8 cellular contexts compared by ENCODE assay signal in the genomic region with DNA sequence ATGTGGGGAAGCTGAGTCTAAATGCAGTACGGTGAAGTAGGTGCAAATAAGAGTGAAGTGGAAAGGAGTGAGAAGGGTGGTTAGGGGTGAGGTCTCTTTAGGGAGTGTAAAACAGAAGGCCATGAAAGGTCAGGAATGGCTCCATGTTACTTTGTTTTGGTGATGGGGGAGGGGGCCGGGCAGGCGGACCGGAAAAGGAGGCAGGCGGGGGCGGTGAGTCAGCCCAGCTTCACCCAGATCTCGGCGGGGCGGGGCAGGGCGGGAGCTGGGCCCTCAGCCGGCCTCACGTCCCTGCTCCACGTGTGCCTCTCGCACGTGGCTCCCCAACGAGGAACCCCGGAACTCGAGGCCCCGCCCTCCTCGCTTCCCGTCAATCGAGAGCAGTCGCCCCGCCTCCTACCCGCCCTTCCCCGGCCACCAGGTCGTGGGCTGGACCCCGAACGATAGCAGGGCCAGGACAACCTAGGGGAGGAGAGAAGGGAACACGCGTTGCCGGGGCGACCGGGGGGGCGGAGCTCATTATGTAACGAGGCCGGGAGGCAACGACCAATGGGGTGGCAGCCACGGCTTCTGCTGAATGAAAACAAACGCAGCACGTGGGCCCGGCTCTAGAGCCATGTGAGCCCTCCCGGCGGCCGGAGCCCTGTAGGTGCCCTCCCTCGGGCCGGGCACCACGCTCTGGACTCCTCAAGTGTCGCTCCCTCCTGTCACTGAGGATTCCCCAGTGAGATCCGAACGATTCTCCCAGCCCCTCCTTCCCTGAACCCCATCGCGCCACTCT. TPM values are rescaled to one million over a fixed set of nuclear protein-coding genes. Genes with fewer than 3 reads are reported as not detected.
DNase-seq lines count a peak whose midpoint lies in the region; ATAC-seq, FAIRE-seq and TF ChIP-seq lines count a peak whose summit lies in the region.

No MANE protein-coding gene starts in this region.

- ATAC-seq in GM18868 (IDR thresholded peaks at IDR 0.05; ENCODE audit: unreplicated experiment) (peak; percentile 65), HG03159 (IDR thresholded peaks at IDR 0.05; ENCODE audit: unreplicated experiment) (peak; percentile 64), WTC11 (peak; percentile 79)

- H3K36me3 Mint-ChIP-seq in WTC11, result peaks cover 21% of the 10 kb centered on the region
- H3K36me3 Mint-ChIP-seq in immature natural killer cell, result peaks cover 0 to 5% (median 4%) of the 10 kb centered on the region in 3 donors

- H3K27me3 Mint-ChIP-seq in WTC11 (ENCODE audit: low read depth) (peaks cover 47% of the 10 kb centered on the region), immature natural killer cell (ENCODE audit: low read depth in 3 of 3) (peaks cover 18 to 26% (median 20%) of the 10 kb centered on the region in 3 donors)

- no peak overlapping the region for H2AFZ ChIP-seq in smooth muscle cell (ENCODE audit: low read depth)

- H3K4me2 ChIP-seq in smooth muscle cell, result peak overlapping the region; percentile 97

- H3K4me1 ChIP-seq in A673 (ENCODE audit: insufficient read depth, low read length, poor library complexity, severe bottlenecking) (peaks cover 24% of the 10 kb centered on the region), smooth muscle cell (ENCODE audit: low read depth) (peaks cover 15% of the 10 kb centered on the region)

- peak overlapping the region; percentile 44 for H3K27ac Mint-ChIP-seq in WTC11
- H3K27ac Mint-ChIP-seq in immature natural killer cell, result peak overlapping the region; percentile 95 to 99 (median 97)

- POLR2A ChIA-PET in A673 (lab: Charles Lee; ENCODE audit: low non-redundant PET), result no interaction called here
- POLR2A ChIA-PET in WTC11 (lab: Charles Lee), result interaction anchor here (0.7 to 3.1 kb wide), 9 partner anchors 8 to 45 kb away, joined by 3 to 56 read pairs (median 3); a partner anchor contains a TSS

- H3K36me3 ChIP-seq in A673 (ENCODE audit: insufficient read depth, low read length, poor library complexity, severe bottlenecking), result no peaks in the 10 kb centered on the region
- peaks cover 28% of the 10 kb centered on the region for H3K36me3 ChIP-seq in bronchial epithelial cell (ENCODE audit: control insufficient read depth, insufficient read depth, low read length)
- no peaks in the 10 kb centered on the region for H3K36me3 ChIP-seq in smooth muscle cell (ENCODE audit: low read depth)

- no peak for FAIRE-seq in bronchial epithelial cell (lab: Jason Lieb, UNC)

- peak overlapping the region; percentile 97 for H3K9ac ChIP-seq in smooth muscle cell (ENCODE audit: low read depth)

- H3K9me3 ChIP-seq in A673 (ENCODE audit: low read depth, low read length, poor library complexity, severe bottlenecking), result no peaks in the 10 kb centered on the region
- no peaks in the 10 kb centered on the region for H3K9me3 ChIP-seq in smooth muscle cell (replicated peaks; ENCODE audit: low read depth)

- intact Hi-C loops in A673 (cut with micrococcal nuclease; ENCODE audit: unreplicated experiment), result no loop called here

- peaks cover 12% of the 10 kb centered on the region for H4K20me1 ChIP-seq in smooth muscle cell (ENCODE audit: low read depth)

- 4% methylated on average over 34 of the region's 53 CpGs for WGBS in smooth muscle cell (ENCODE audit: low lambda C conversion rate)

- DNase-seq in A673 (ENCODE audit: low spot score) (peak; percentile 87), NCI-H2227 (lab: John Stamatoyannopoulos, UW; ENCODE audit: unreplicated experiment) (peak; percentile 94), WTC11 (ENCODE audit: low spot score) (peak; percentile 99), bronchial epithelial cell (ENCODE audit: low read depth) (peak; percentile 95), immature natural killer cell (peak; percentile 97 to 99 (median 98)), smooth muscle cell (lab: John Stamatoyannopoulos, UW; ENCODE audit: unreplicated experiment) (peak; percentile 97)

- no peak overlapping the region for H3K27ac ChIP-seq in A673 (ENCODE audit: low read depth, low read length, poor library complexity, severe bottlenecking)
- peak overlapping the region; percentile 98 for H3K27ac ChIP-seq in smooth muscle cell (ENCODE audit: low read depth)

- CTCF ChIA-PET in A673 (lab: Charles Lee), result no interaction called here
- CTCF ChIA-PET in WTC11 (lab: Charles Lee), result interaction anchor here (0.6 to 8.1 kb wide), 18 partner anchors 8 to 359 kb away, joined by 3 to 185 read pairs (median 4); a partner anchor contains a TSS

- H3K27me3 ChIP-seq in A673 (replicated peaks; ENCODE audit: insufficient read depth, low read depth, low read length, poor library complexity) (no peaks in the 10 kb centered on the region), bronchial epithelial cell (ENCODE audit: control insufficient read depth, insufficient read depth, low read length) (no peaks in the 10 kb centered on the region), smooth muscle cell (ENCODE audit: low read depth) (no peaks in the 10 kb centered on the region)

- H3K79me2 ChIP-seq in smooth muscle cell (ENCODE audit: low read depth), result peaks cover 4% of the 10 kb centered on the region

- BruUV-seq in A673 (replicated peaks; lab: Mats Ljungman, UMichigan), result no TSS peak

- H3K4me3 Mint-ChIP-seq in WTC11, result peak overlapping the region; percentile 79
- peak overlapping the region; percentile 74 to 94 (median 85) for H3K4me3 Mint-ChIP-seq in immature natural killer cell

- H3K4me3 ChIP-seq in A673 (ENCODE audit: low read depth, low read length, poor library complexity, severe bottlenecking) (peak overlapping the region; percentile 40), bronchial epithelial cell (ENCODE audit: low read depth, low read length) (peak overlapping the region; percentile 95), smooth muscle cell (peak overlapping the region; percentile 84)

- H3K4me1 Mint-ChIP-seq in WTC11 (peaks cover 51% of the 10 kb centered on the region), immature natural killer cell (peaks cover 78 to 84% of the 10 kb centered on the region in 2 donors)

- no peaks in the 10 kb centered on the region for H3K9me3 Mint-ChIP-seq in WTC11
- H3K9me3 Mint-ChIP-seq in immature natural killer cell, result no peaks in the 10 kb centered on the region

- H3F3A ChIP-seq in smooth muscle cell (ENCODE audit: low read depth), result peaks cover 17% of the 10 kb centered on the region

- TF ChIP-seq CTCF in A673 (conservative IDR thresholded peaks at IDR 0.05; ENCODE audit: low read depth, low read length) (no peak), WTC11 (IDR thresholded peaks at IDR 0.05) (no peak), bronchial epithelial cell (IDR thresholded peaks at IDR 0.05; ENCODE audit: insufficient read depth, low read length, severe bottlenecking) (no peak), smooth muscle cell (IDR thresholded peaks at IDR 0.05; ENCODE audit: borderline replicate concordance, insufficient read depth, poor library complexity, severe bottlenecking) (no peak)

TF ChIP-seq in WTC11, 78 proteins besides CTCF, POLR2A, EP300 and RAD21 (continues in another document):
- no peak for TF ChIP-seq ZNF416 (CRISPR knock-in tag; IDR thresholded peaks at IDR 0.05)
- TF ChIP-seq NFATC4 (CRISPR knock-in tag; IDR thresholded peaks at IDR 0.05), result no peak
- TF ChIP-seq, protein P1, sequence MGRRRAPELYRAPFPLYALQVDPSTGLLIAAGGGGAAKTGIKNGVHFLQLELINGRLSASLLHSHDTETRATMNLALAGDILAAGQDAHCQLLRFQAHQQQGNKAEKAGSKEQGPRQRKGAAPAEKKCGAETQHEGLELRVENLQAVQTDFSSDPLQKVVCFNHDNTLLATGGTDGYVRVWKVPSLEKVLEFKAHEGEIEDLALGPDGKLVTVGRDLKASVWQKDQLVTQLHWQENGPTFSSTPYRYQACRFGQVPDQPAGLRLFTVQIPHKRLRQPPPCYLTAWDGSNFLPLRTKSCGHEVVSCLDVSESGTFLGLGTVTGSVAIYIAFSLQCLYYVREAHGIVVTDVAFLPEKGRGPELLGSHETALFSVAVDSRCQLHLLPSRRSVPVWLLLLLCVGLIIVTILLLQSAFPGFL (CRISPR knock-in tag; IDR thresholded peaks at IDR 0.05; ENCODE audit: borderline replicate concordance), result peak; percentile 93; the same call in 1 of the 2 replicates
- TF ChIP-seq SMAD4 (CRISPR knock-in tag; IDR thresholded peaks at IDR 0.05), result peak; percentile 75; the same call in 1 of the 2 replicates
- no peak for TF ChIP-seq MXD4 (CRISPR knock-in tag; IDR thresholded peaks at IDR 0.05; ENCODE audit: borderline replicate concordance)
- no peak for TF ChIP-seq NR3C1 (CRISPR knock-in tag; conservative IDR thresholded peaks at IDR 0.05; ENCODE audit: low read depth)

RNA-seq across cellular contexts. Expression of a gene that starts 1.4 kb away (rescaled TPM):
- total RNA-seq in A673 (2021) (1.9 and 2.6 TPM in 2 replicates), WTC11 (2021) (5.6 to 7.6 TPM (median 6.2 TPM) in 3 replicates), bronchial epithelial cell (0.51 and 0.79 TPM in 2 replicates), smooth muscle cell (6.0 and 12.5 TPM in 2 replicates)
- polyA plus RNA-seq in immature natural killer cell (1 to 10 TPM in 1 of 3 donors, under 1 TPM in 1, not detected in 1; 0.49 to 2.8 TPM), smooth muscle cell (18.4 and 19.5 TPM in 2 replicates)

RNA-seq across cellular contexts. Expression of a gene that starts 22.7 kb away (rescaled TPM):
- total RNA-seq in A673 (2021) (56.9 and 59.9 TPM in 2 replicates), WTC11 (2021) (69.2 to 78.1 TPM (median 73.7 TPM) in 3 replicates), bronchial epithelial cell (27.1 and 32.5 TPM in 2 replicates), smooth muscle cell (74.9 and 79.0 TPM in 2 replicates)
- polyA plus RNA-seq in immature natural killer cell (10 to 100 TPM in 2 of 3 donors, 1 to 10 TPM in 1; 5.6 to 16.2 (median 11.1) TPM), smooth muscle cell (24.6 and 26.0 TPM in 2 replicates)

RNA-seq across cellular contexts. Expression of a gene that starts 36.3 kb away (rescaled TPM):
- total RNA-seq in A673 (2021), result 14.5 and 18.7 TPM in 2 replicates
- 11.9 to 15.9 TPM (median 12.0 TPM) in 3 replicates for total RNA-seq in WTC11 (2021)
- total RNA-seq in bronchial epithelial cell, result 4.2 and 5.8 TPM in 2 replicates
- 10 to 100 TPM in 1 of 3 donors, 1 to 10 TPM in 2; 5.0 to 15.0 (median 8.0) TPM for polyA plus RNA-seq in immature natural killer cell
- total RNA-seq in smooth muscle cell, result 15.6 and 25.4 TPM in 2 replicates
- 17.6 and 21.2 TPM in 2 replicates for polyA plus RNA-seq in smooth muscle cell

RNA-seq across cellular contexts. Expression of a gene that starts 41.3 kb away (rescaled TPM):
- 65.1 and 66.5 TPM in 2 replicates for total RNA-seq in A673 (2021)
- total RNA-seq in WTC11 (2021), result 107 to 119 TPM (median 115 TPM) in 3 replicates
- total RNA-seq in bronchial epithelial cell, result 14.7 and 15.3 TPM in 2 replicates
- 10 to 100 TPM; 24.5 to 53.5 (median 27.7) TPM for polyA plus RNA-seq in immature natural killer cell
- total RNA-seq in smooth muscle cell, result 25.6 and 33.3 TPM in 2 replicates
- polyA plus RNA-seq in smooth muscle cell, result 54.2 and 59.5 TPM in 2 replicates

RNA-seq across cellular contexts. Expression of a gene that starts 44.8 kb away (rescaled TPM):
- total RNA-seq in A673 (2021) (48.7 and 50.7 TPM in 2 replicates), WTC11 (2021) (95.5 to 107 TPM (median 103 TPM) in 3 replicates), bronchial epithelial cell (23.0 and 25.0 TPM in 2 replicates), smooth muscle cell (68.2 and 76.9 TPM in 2 replicates)
- polyA plus RNA-seq in immature natural killer cell (10 to 100 TPM; 34.8 to 75.8 (median 53.2) TPM), smooth muscle cell (74.9 and 77.2 TPM in 2 replicates)

Comparison
In these comparisons a context has a peak if more than half of its experiments do, and no peak if none do; other contexts are left out.
1. H3K4me3 ChIP-seq: peak in every context shown above with its lines; median percentile 95 in bronchial epithelial cell; 84 in smooth muscle cell; 40 in A673.